Comparison of ENCODE assay signal across 11 cellular contexts in genomic region chr6:169685860-169686259, GRCh38.
"Had no signal": no experiment of that assay in that cellular context is flagged by ENCODE, and none has a peak within 500 bp of the region (broad histone marks: within the 10 kb centered on the region; RNA-seq: fewer than 3 reads in every experiment).

No MANE protein-coding gene starts in this region.

- H3K27ac Mint-ChIP-seq: GM23338, H9, HFFc6 had no signal

- FAIRE-seq: H1, H54 had no signal

- H3K27ac ChIP-seq: GM23248 had no signal

- ATAC-seq: GM23338, HCT116 had no signal

- DNase-seq: GM23248, GOT3, H7, H9, HCEC 1CT, HFFc6 had no signal

- H2AFZ ChIP-seq: GM23248, GM23338 had no signal

- H3K9ac ChIP-seq: GM23248 had no signal

- H3K4me2 ChIP-seq: GM23338 had no signal

- H3K4me3 Mint-ChIP-seq: GM23338, H9, HFFc6 had no signal

- H3K4me1 ChIP-seq: HAP-1 had no signal

- H3K4me3 ChIP-seq: GM23248, GM23338, HAP-1 had no signal
